In the genomic region with DNA sequence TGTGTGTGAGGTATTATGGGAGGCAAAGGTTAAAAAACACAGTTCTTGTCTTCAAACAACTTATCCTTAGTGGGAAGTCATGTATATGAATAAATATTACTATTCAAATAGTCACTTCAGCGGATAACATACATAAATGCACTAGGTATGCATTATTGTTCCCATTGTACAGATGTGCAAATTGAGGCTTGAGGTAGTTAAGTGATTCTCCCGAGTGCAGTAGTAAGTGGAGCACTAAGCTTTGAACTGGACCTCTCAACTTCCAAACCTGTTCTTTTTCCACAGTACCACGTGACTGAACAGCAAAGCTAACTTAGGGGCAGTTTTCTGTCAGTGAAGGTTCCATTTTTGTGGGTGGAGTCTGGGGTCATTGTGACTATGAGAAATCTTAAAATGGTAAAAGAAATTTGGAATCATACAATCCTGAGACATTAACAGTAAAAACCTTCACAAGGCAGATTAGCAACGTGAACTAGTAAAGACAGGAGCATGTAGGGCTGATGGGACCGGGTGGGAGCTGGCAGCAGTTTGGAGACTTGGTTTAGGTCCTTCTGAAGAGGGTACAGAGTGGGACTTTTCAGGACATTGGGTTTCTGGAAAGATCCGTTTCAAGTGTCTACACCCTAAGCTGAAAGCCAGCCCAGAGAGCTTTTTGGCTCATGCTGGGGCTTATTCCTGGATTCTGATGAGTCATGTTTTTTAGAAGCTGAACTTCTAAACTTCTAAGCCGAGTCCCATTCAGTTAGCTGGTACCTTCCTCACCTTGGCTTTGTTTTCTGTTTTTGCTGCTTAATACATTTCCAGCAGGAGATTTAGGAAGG, we compare ENCODE assay signal across 8 cellular contexts.
A peak's percentile ranks its signal among the peaks of the same experiment; 100 is the strongest.
DNase-seq lines count a peak whose midpoint lies in the region; ATAC-seq and TF ChIP-seq lines count a peak whose summit lies in the region.

No MANE protein-coding gene starts in this region.

- DNase-seq in activated CD8-positive, alpha-beta memory T cell treated with anti-CD3 and anti-CD28 coated beads for 24 hours = peak; percentile 58
- DNase-seq in activated CD8-positive, alpha-beta memory T cell treated with anti-CD3 and anti-CD28 coated beads, Interleukin-2, amount 50 U/mL, for 4 hours = no peak
- no peak for DNase-seq in activated CD4-positive, alpha-beta memory T cell treated with anti-CD3 and anti-CD28 coated beads, Interleukin-2, amount 10 ng/mL, durations not matched to agents 7 days and 5 days
- DNase-seq in foreskin keratinocyte (peak; percentile 49 to 73), occipital lobe (lab: John Stamatoyannopoulos, UW) (no peak), mesothelial cell of epicardium (ENCODE audit: low spot score in 2 of 2, unreplicated experiment in 2 of 2) (no peak), DMS79 treated with DMSO at 0.1 percent for 48 hours (lab: John Stamatoyannopoulos, UW) (no peak)

- H3K27me3 ChIP-seq in foreskin keratinocyte = no peaks in the 10 kb centered on the region

- H3K36me3 Mint-ChIP-seq in activated CD4-positive, alpha-beta memory T cell treated with anti-CD3 and anti-CD28 coated beads, Interleukin-2, amount 10 ng/mL, durations not matched to agents 7 days and 5 days (ENCODE audit: low read depth) = peaks cover 26% of the 10 kb centered on the region
- H3K36me3 Mint-ChIP-seq in mesothelial cell of epicardium = no peaks in the 10 kb centered on the region

- no peaks in the 10 kb centered on the region for H3K27me3 Mint-ChIP-seq in activated CD4-positive, alpha-beta memory T cell treated with anti-CD3 and anti-CD28 coated beads, Interleukin-2, amount 10 ng/mL, durations not matched to agents 7 days and 5 days
- no peaks in the 10 kb centered on the region for H3K27me3 Mint-ChIP-seq in mesothelial cell of epicardium (ENCODE audit: low read depth)

- ATAC-seq in foreskin keratinocyte = peak; percentile 33

- H3K4me3 Mint-ChIP-seq in activated CD4-positive, alpha-beta memory T cell treated with anti-CD3 and anti-CD28 coated beads, Interleukin-2, amount 10 ng/mL, durations not matched to agents 7 days and 5 days = no peak overlapping the region
- no peak overlapping the region for H3K4me3 Mint-ChIP-seq in mesothelial cell of epicardium

- H3K9me3 Mint-ChIP-seq in activated CD4-positive, alpha-beta memory T cell treated with anti-CD3 and anti-CD28 coated beads, Interleukin-2, amount 10 ng/mL, durations not matched to agents 7 days and 5 days = no peaks in the 10 kb centered on the region
- H3K9me3 Mint-ChIP-seq in mesothelial cell of epicardium = no peaks in the 10 kb centered on the region

- H3K4me1 Mint-ChIP-seq in activated CD4-positive, alpha-beta memory T cell treated with anti-CD3 and anti-CD28 coated beads, Interleukin-2, amount 10 ng/mL, durations not matched to agents 7 days and 5 days = peaks cover 60% of the 10 kb centered on the region
- peaks cover 14% of the 10 kb centered on the region for H3K4me1 Mint-ChIP-seq in mesothelial cell of epicardium

- POLR2A ChIA-PET in activated CD4-positive, alpha-beta memory T cell treated with anti-CD3 and anti-CD28 coated beads, Interleukin-2, amount 10 ng/mL, durations not matched to agents 7 days and 5 days (lab: Charles Lee) = interaction anchor here (0.8 to 1.4 kb wide), 6 partner anchors 13 to 75 kb away, joined by 3 to 5 read pairs (median 3); no protein-coding TSS in a partner anchor

- TF ChIP-seq CTCF in foreskin keratinocyte (conservative IDR thresholded peaks at IDR 0.05) (no peak), mesothelial cell of epicardium (IDR thresholded peaks at IDR 0.05; ENCODE audit: unreplicated experiment) (no peak)

- H3K27ac ChIP-seq in foreskin keratinocyte = peak overlapping the region; percentile 81
- peak overlapping the region; percentile 14 for H3K27ac ChIP-seq in temporal lobe (ENCODE audit: low read depth, low read length)

- CTCF ChIA-PET in activated CD4-positive, alpha-beta memory T cell treated with anti-CD3 and anti-CD28 coated beads, Interleukin-2, amount 10 ng/mL, durations not matched to agents 7 days and 5 days (lab: Charles Lee) = interaction anchor here (0.7 to 1.3 kb wide), 3 partner anchors 13 to 203 kb away, joined by 3 to 7 read pairs (median 6); no protein-coding TSS in a partner anchor

- H3K27ac Mint-ChIP-seq in activated CD4-positive, alpha-beta memory T cell treated with anti-CD3 and anti-CD28 coated beads, Interleukin-2, amount 10 ng/mL, durations not matched to agents 7 days and 5 days = peak overlapping the region; percentile 93
- no peak overlapping the region for H3K27ac Mint-ChIP-seq in mesothelial cell of epicardium

- peaks cover 39% of the 10 kb centered on the region for H3K4me1 ChIP-seq in foreskin keratinocyte

Comparison
In these comparisons a context has a peak if more than half of its experiments do, and no peak if none do; other contexts are left out.
1. DNase-seq: peak in activated CD8-positive, alpha-beta memory T cell treated with anti-CD3 and anti-CD28 coated beads for 24 hours (single experiment) and foreskin keratinocyte (2 of 2); none in activated CD8-positive, alpha-beta memory T cell treated with anti-CD3 and anti-CD28 coated beads, Interleukin-2, amount 50 U/mL, for 4 hours (single experiment), activated CD4-positive, alpha-beta memory T cell treated with anti-CD3 and anti-CD28 coated beads, Interleukin-2, amount 10 ng/mL, durations not matched to agents 7 days and 5 days (single experiment), occipital lobe (single experiment), mesothelial cell of epicardium (0 of 2) and DMS79 treated with DMSO at 0.1 percent for 48 hours (single experiment).